33 cellular contexts compared by ENCODE assay signal in the genomic region with DNA sequence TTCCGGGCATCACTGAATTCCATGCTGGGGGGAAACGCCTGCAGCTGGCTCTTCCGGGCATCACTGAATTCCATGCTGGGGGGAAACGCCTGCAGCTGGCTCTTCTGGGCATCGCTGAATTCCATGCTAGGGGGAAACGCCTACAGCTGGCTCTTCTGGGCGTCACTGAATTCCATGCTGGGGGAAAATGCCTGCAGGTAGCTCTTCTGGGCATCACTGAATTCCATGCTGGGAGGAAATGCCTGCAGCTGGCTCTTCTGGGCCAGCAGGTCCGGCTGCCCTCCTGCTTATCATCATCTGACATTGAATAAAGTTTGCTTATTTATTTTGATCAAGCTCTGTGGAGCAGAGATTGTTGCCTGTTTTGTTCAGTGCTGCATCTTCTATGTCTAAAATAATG.
"Had no signal": no experiment of that assay in that cellular context is flagged by ENCODE, and none has a peak within 500 bp of the region (broad histone marks: within the 10 kb centered on the region; RNA-seq: fewer than 3 reads in every experiment).

No MANE protein-coding gene starts in this region.

- H3K36me3 ChIP-seq: MG63 had no signal

- H3K9me3 ChIP-seq: MG63 had no signal

- DNase-seq: Karpas-422, Kasumi-1, MG63, MM.1S, NCI-H1048, NCI-H1092, NCI-H1092 treated with DMSO at 0.1 percent for 48 hours, NCI-H1105, NCI-H1105 treated with DMSO at 0.1 percent for 48 hours, NCI-H1417, NCI-H1417 treated with DMSO at 0.1 percent for 48 hours, NCI-H1436, NCI-H1436 treated with DMSO at 0.1 percent for 48 hours, NCI-H146, NCI-H1694, NCI-H1694 treated with DMSO at 0.1 percent for 48 hours, NCI-H187, NCI-H187 treated with DMSO at 0.1 percent for 48 hours, NCI-H1930, NCI-H2029, NCI-H2029 treated with DMSO at 0.1 percent for 48 hours, NCI-H2081, NCI-H2081 treated with DMSO at 0.1 percent for 48 hours, NCI-H2107, NCI-H2171 treated with DMSO at 0.1 percent for 48 hours, NCI-H2227 treated with DMSO at 0.1 percent for 48 hours, NCI-H226, NCI-H345, NCI-H446, NCI-H446 treated with DMSO at 0.1 percent for 48 hours, NCI-H510A, NCI-H510A treated with DMSO at 0.1 percent for 48 hours, NCI-H524 had no signal

- H3K27me3 ChIP-seq: MG63 had no signal

- H3K4me3 ChIP-seq: MG63 had no signal
